Comparison of ENCODE assay signal across 26 cellular contexts in genomic region chr3:178787960-178788359, GRCh38.
"Had no signal": no experiment of that assay in that cellular context is flagged by ENCODE, and none has a peak within 500 bp of the region (broad histone marks: within the 10 kb centered on the region; RNA-seq: fewer than 3 reads in every experiment).

No MANE protein-coding gene starts in this region.

- ATAC-seq: heart left ventricle; left lobe of liver; naive thymus-derived CD4-positive, alpha-beta T cell; psoas muscle; right lobe of liver; stimulated activated naive B cell treated with anti-CD40 and anti-IgM and Interleukin-4, amounts not matched to agents 10 μg/mL and 1 μg/mL and 100 μg/mL, for 72 hours; stimulated activated naive CD8-positive, alpha-beta T cell treated with anti-CD3 and anti-CD28 coated beads, Interleukin-15, amount 100 ng/mL, for 72 hours; upper lobe of right lung had no signal

- H3K27me3 ChIP-seq: heart left ventricle, right lobe of liver, testis, tibial nerve, upper lobe of right lung, vagina had no signal

- H3K36me3 ChIP-seq: heart left ventricle, right lobe of liver, tibial nerve, upper lobe of right lung, vagina had no signal

- H3K79me2 ChIP-seq: parathyroid adenoma had no signal

- H3K27ac ChIP-seq: heart left ventricle, parathyroid adenoma, psoas muscle, right lobe of liver, skin epidermis, testis, tibial nerve, upper lobe of right lung, vagina had no signal

- DNase-seq: effector CD4-positive, alpha-beta T cell; endodermal cell; erythroblast; heart left ventricle; hippocampal formation; kidney glomerular epithelial cell; mammary epithelial cell; naive thymus-derived CD4-positive, alpha-beta T cell; nephron progenitor cell; psoas muscle; retina; right lobe of liver; stimulated activated CD4-positive, alpha-beta T cell treated with anti-CD3 and anti-CD28 coated beads, Interleukin-2, amount 100 ng/mL, for 24 hours; stimulated activated CD4-positive, alpha-beta T cell treated with anti-CD3 and anti-CD28 coated beads, Interleukin-4, amount 100 ng/mL, for 4 hours; stimulated activated naive B cell treated with anti-CD40 and anti-IgM and Interleukin-4, amounts not matched to agents 10 μg/mL and 1 μg/mL and 100 μg/mL, for 72 hours; stimulated activated naive CD8-positive, alpha-beta T cell treated with anti-CD3 and anti-CD28 coated beads, Interleukin-15, amount 100 ng/mL, for 72 hours; testis; upper lobe of right lung had no signal

- H3K4me1 ChIP-seq: heart left ventricle, parathyroid adenoma, psoas muscle, right lobe of liver, testis, tibial nerve, upper lobe of right lung, vagina had no signal

- FAIRE-seq: endothelial cell of umbilical vein, frontal cortex, islet of Langerhans had no signal

- H3K9ac ChIP-seq: parathyroid adenoma had no signal

- H3K4me3 ChIP-seq: heart left ventricle, psoas muscle, right lobe of liver, skin epidermis, testis, tibial nerve, upper lobe of right lung, vagina had no signal

- H2AFZ ChIP-seq: parathyroid adenoma had no signal

- H3K9me3 ChIP-seq: psoas muscle, right lobe of liver, testis, upper lobe of right lung, vagina had no signal
